In the genomic region with DNA sequence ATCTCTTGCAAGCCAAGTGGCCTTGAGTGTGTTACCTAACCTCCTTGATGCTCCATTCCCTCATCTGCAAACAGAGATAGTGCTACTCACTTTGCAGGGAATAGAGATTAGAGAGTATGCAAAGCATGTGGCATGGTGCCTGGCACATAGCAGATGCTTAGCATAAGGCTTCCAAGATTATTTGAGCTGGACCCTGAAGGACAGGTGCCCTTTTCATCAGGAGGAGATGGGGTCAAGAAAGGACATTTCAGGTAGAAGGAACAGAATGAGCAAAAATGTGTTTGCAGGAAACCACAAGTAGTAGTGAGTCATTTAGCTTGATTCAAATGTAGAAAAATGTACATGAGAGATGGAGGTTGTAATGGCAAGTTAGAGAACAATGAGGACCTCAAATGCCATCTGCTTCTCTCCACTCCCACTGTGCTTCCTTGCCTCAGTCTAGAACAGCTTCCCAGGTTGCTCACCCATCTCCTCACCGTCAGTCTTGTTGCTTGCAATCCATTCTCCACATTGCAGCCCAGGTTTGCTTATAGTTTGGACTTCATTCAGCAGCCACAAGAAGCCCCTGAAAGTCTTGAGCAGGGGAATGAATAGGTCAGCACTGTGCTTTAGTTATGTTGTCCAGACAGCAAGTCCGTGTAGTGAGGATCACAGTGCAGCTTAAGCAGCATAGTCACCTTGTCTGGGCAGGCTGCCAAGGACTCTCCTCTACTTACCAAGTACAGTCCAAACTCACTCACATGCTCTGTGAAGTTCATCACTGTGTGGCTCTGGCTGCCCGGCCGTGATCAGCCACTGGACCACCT, we compare ENCODE assay signal across 9 cellular contexts.
DNase-seq lines count a peak whose midpoint lies in the region; ATAC-seq and TF ChIP-seq lines count a peak whose summit lies in the region.
"Had no signal": no experiment of that assay in that cellular context is flagged by ENCODE, and none has a peak within 500 bp of the region (broad histone marks: within the 10 kb centered on the region; RNA-seq: fewer than 3 reads in every experiment).

No MANE protein-coding gene starts in this region.

- H3K4me1 Mint-ChIP-seq in activated CD4-positive, alpha-beta T cell treated with anti-CD3 and anti-CD28 coated beads for 36 hours: peaks cover 35% of the 10 kb centered on the region

- H3K36me3 Mint-ChIP-seq in activated CD4-positive, alpha-beta T cell treated with anti-CD3 and anti-CD28 coated beads for 36 hours (ENCODE audit: low read depth): no peaks in the 10 kb centered on the region

- peaks cover under 1% of the 10 kb centered on the region for H3K4me1 ChIP-seq in testis

- no peaks in the 10 kb centered on the region for H3K36me3 ChIP-seq in testis (ENCODE audit: low read depth, missing control alignments)
- H3K36me3 ChIP-seq: BLaER1 had no signal

- H3K27ac Mint-ChIP-seq in activated CD4-positive, alpha-beta T cell treated with anti-CD3 and anti-CD28 coated beads for 36 hours: peak overlapping the region; percentile 63

- H3K4me3 Mint-ChIP-seq in activated CD4-positive, alpha-beta T cell treated with anti-CD3 and anti-CD28 coated beads for 36 hours: no peak overlapping the region

- ATAC-seq in activated CD4-positive, alpha-beta T cell treated with anti-CD3 and anti-CD28 coated beads for 36 hours: peak; percentile 92
- ATAC-seq in HG03520 (IDR thresholded peaks at IDR 0.05; ENCODE audit: unreplicated experiment) (peak; percentile 48), GM21737 (IDR thresholded peaks at IDR 0.05; ENCODE audit: unreplicated experiment) (no peak)

- H3K9me3 Mint-ChIP-seq in activated CD4-positive, alpha-beta T cell treated with anti-CD3 and anti-CD28 coated beads for 36 hours (ENCODE audit: low read depth): no peaks in the 10 kb centered on the region

- H3K27ac ChIP-seq in testis: no peak overlapping the region
- H3K27ac ChIP-seq: BLaER1 had no signal

- no peak for TF ChIP-seq CTCF in fibroblast of the aortic adventitia (IDR thresholded peaks at IDR 0.05; ENCODE audit: insufficient read depth, low read length)
- TF ChIP-seq CTCF in testis (IDR thresholded peaks at IDR 0.05): no peak

- POLR2A ChIA-PET in activated CD4-positive, alpha-beta T cell treated with anti-CD3 and anti-CD28 coated beads for 36 hours (lab: Charles Lee): interaction anchor here (0.7 kb wide), 1 partner anchor 10 kb away, joined by 4 read pairs; no protein-coding TSS in a partner anchor

- peaks cover 12% of the 10 kb centered on the region for H3K27me3 Mint-ChIP-seq in activated CD4-positive, alpha-beta T cell treated with anti-CD3 and anti-CD28 coated beads for 36 hours

- H3K4me3 ChIP-seq in fibroblast of the aortic adventitia (ENCODE audit: low read depth, low read length) (no peak overlapping the region), testis (no peak overlapping the region)
- H3K4me3 ChIP-seq: BLaER1 had no signal

- DNase-seq in activated CD4-positive, alpha-beta T cell treated with anti-CD3 and anti-CD28 coated beads for 36 hours: peak; percentile 77
- DNase-seq in activated CD4-positive, alpha-beta T cell treated with anti-CD3 and anti-CD28 coated beads for 1 hour: no peak
- peak; percentile 75 for DNase-seq in activated CD4-positive, alpha-beta T cell treated with anti-CD3 and anti-CD28 coated beads for 48 hours
- DNase-seq in fibroblast of the aortic adventitia (ENCODE audit: low read depth) (peak; percentile 29), testis (peak; percentile 31), hepatic stellate cell (ENCODE audit: low spot score) (no peak)

- H3K27me3 ChIP-seq in testis: no peaks in the 10 kb centered on the region
- H3K27me3 ChIP-seq: BLaER1 had no signal

- H3K9me3 ChIP-seq in testis: no peaks in the 10 kb centered on the region
- H3K9me3 ChIP-seq: BLaER1 had no signal

- WGBS in testis, 2 donors: 67 to 84% methylated on average over 4 of the region's 4 CpGs

- intact Hi-C loops in activated CD4-positive, alpha-beta T cell treated with anti-CD3 and anti-CD28 coated beads for 36 hours (cut with DNase I, micrococcal nuclease): loop anchor here (1.0 to 10.0 kb wide), 5 partner anchors 22 to 945 kb away; no protein-coding TSS in a partner anchor
- intact Hi-C loops in testis (cut with DNase I; ENCODE audit: low total_unique reads): no loop called here

- no peak for TF ChIP-seq POLR2A in testis (IDR thresholded peaks at IDR 0.05)

- CTCF ChIA-PET in activated CD4-positive, alpha-beta T cell treated with anti-CD3 and anti-CD28 coated beads for 36 hours (lab: Charles Lee): interaction anchor here (0.6 to 5.3 kb wide), 8 partner anchors 9 to 607 kb away, joined by 3 to 89 read pairs (median 4); no protein-coding TSS in a partner anchor

Comparison
In these comparisons a context has a peak if more than half of its experiments do, and no peak if none do; other contexts are left out.
1. DNase-seq: peak in activated CD4-positive, alpha-beta T cell treated with anti-CD3 and anti-CD28 coated beads for 36 hours (single experiment), activated CD4-positive, alpha-beta T cell treated with anti-CD3 and anti-CD28 coated beads for 48 hours (single experiment), fibroblast of the aortic adventitia (single experiment) and testis (single experiment); none in activated CD4-positive, alpha-beta T cell treated with anti-CD3 and anti-CD28 coated beads for 1 hour (single experiment) and hepatic stellate cell (single experiment).